8 cellular contexts compared by ENCODE assay signal in the genomic region with DNA sequence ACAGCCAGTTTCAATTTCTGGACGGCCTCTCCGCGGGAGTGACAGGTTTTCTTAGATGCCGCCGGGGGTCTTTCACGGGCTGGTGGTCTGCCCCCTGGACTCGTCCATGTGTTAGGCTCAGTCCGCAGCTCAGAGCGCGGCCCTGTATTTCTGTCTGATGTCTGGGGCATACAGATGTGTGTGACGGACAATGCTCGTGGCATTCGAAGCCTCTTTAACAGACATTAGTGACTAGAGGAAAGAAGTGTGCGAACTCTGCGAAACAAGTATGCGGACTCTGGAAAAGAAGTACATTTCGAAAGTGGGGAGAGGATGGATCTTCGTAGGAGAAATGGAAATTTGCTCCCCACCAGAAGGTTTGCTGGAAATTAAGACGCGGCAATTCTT. TPM values are rescaled to one million over a fixed set of nuclear protein-coding genes. Genes with fewer than 3 reads are reported as not detected.
A peak's percentile ranks its signal among the peaks of the same experiment; 100 is the strongest.
DNase-seq lines count a peak whose midpoint lies in the region; ATAC-seq, FAIRE-seq and TF ChIP-seq lines count a peak whose summit lies in the region.

No MANE protein-coding gene starts in this region.

- peak in 1 of 5 donors; percentile 7 for DNase-seq in CD8-positive, alpha-beta memory T cell
- DNase-seq in LNCaP clone FGC (ENCODE audit: low read depth) (no peak), mammary epithelial cell (no peak), HepG2 (ENCODE audit: low spot score) (no peak), thoracic aorta (ENCODE audit: low spot score) (peak; percentile 18), CD1c-positive myeloid dendritic cell (ENCODE audit: extremely low spot score) (no peak), KG1 (lab: John Stamatoyannopoulos, UW) (no peak)

- H3K4me3 ChIP-seq in CD8-positive, alpha-beta memory T cell (ENCODE audit: low read length), result peak overlapping the region; percentile 93
- H3K4me3 ChIP-seq in LNCaP clone FGC (ENCODE audit: low read depth, low read length), result peak overlapping the region; percentile 80
- H3K4me3 ChIP-seq in mammary epithelial cell (replicated peaks in 1 of 3; ENCODE audit: insufficient read depth in 1 of 3, low read depth in 2 of 3, low read length in 3 of 3), result peak overlapping the region; percentile 83 to 94 (median 85)
- peak overlapping the region; percentile 68 to 88 (median 74) for H3K4me3 ChIP-seq in HepG2 (replicated peaks in 1 of 3; ENCODE audit: insufficient read depth in 1 of 3, low read depth in 2 of 3, low read length in 3 of 3)
- peak overlapping the region; percentile 90 for H3K4me3 ChIP-seq in thoracic aorta

- TF ChIP-seq POLR2A in HepG2 (IDR thresholded peaks at IDR 0.05; ENCODE audit: insufficient read depth in 1 of 2, low read depth in 2 of 2, low read length in 2 of 2), result no peak

- no peaks in the 10 kb centered on the region for H3K36me3 ChIP-seq in CD8-positive, alpha-beta memory T cell (ENCODE audit: insufficient read depth, low read length)
- H3K36me3 ChIP-seq in mammary epithelial cell (ENCODE audit: insufficient read depth, low read length), result no peaks in the 10 kb centered on the region
- no peaks in the 10 kb centered on the region for H3K36me3 ChIP-seq in HepG2 (replicated peaks in 1 of 2; ENCODE audit: control insufficient read depth in 1 of 2, insufficient read depth in 2 of 2, low read length in 2 of 2)
- H3K36me3 ChIP-seq in thoracic aorta, result no peaks in the 10 kb centered on the region

- peak overlapping the region; percentile 87 to 99 (median 96) for H3K4me3 Mint-ChIP-seq in CD8-positive, alpha-beta memory T cell

- H3K9ac ChIP-seq in mammary epithelial cell (ENCODE audit: insufficient read depth, low read length) (peak overlapping the region; percentile 69), HepG2 (ENCODE audit: insufficient read depth, low read depth, low read length) (peak overlapping the region; percentile 25)

- ATAC-seq in HepG2 (no peak), thoracic aorta (ENCODE audit: insufficient number of reproducible peaks, low FRiP score, low read depth) (no peak), HG03159 (IDR thresholded peaks at IDR 0.05; ENCODE audit: unreplicated experiment) (no peak)

- H3K27me3 Mint-ChIP-seq in CD8-positive, alpha-beta memory T cell, result peaks cover 0 to 2% of the 10 kb centered on the region in 2 donors

- TF ChIP-seq RAD21 in HepG2 (CRISPR knock-in tag; IDR thresholded peaks at IDR 0.05), result no peak

- no peak for TF ChIP-seq EP300 in HepG2 (IDR thresholded peaks at IDR 0.05; ENCODE audit: low read depth in 2 of 2, low read length in 2 of 2)
- TF ChIP-seq EP300 in HepG2 (CRISPR knock-in tag; IDR thresholded peaks at IDR 0.05; ENCODE audit: borderline replicate concordance), result no peak

- intact Hi-C loops in mammary epithelial cell (cut with micrococcal nuclease) (loop anchor here (5.0 kb wide), 1 partner anchor 195 kb away; a partner anchor contains a TSS), HepG2 (cut with micrococcal nuclease; ENCODE audit: unreplicated experiment) (loop anchor here (1.0 kb wide), 1 partner anchor 38 kb away; no protein-coding TSS in a partner anchor)

- H3K9me3 Mint-ChIP-seq in CD8-positive, alpha-beta memory T cell, result no peaks in the 10 kb centered on the region

- peak overlapping the region; percentile 55 for H3K27ac ChIP-seq in CD8-positive, alpha-beta memory T cell (ENCODE audit: low read depth, low read length)
- H3K27ac ChIP-seq in mammary epithelial cell (ENCODE audit: insufficient read depth, low read depth, low read length) (peak overlapping the region; percentile 62), HepG2 (ENCODE audit: extremely low read length, insufficient read depth, low read length) (no peak overlapping the region), thoracic aorta (peak overlapping the region; percentile 61 to 95)

- in situ Hi-C loops in mammary epithelial cell (cut with MboI; ENCODE audit: low sequenced_read_pairs in 2 of 2) (no loop called here), HepG2 (cut with HindIII; ENCODE audit: extremely low pct_ligation_motif_present, low pct_unique_long_range_greater_than_20kb) (loop anchor here (5.0 kb wide), 1 partner anchor 40 kb away; no protein-coding TSS in a partner anchor)

- peaks cover 34% of the 10 kb centered on the region for H3K79me2 ChIP-seq in mammary epithelial cell (ENCODE audit: insufficient read depth, low read length)
- peaks cover 24% of the 10 kb centered on the region for H3K79me2 ChIP-seq in HepG2 (ENCODE audit: insufficient read depth, low read length)

- H3K4me1 Mint-ChIP-seq in CD8-positive, alpha-beta memory T cell, result peaks cover 20 to 28% (median 25%) of the 10 kb centered on the region in 3 donors

- H3K27ac Mint-ChIP-seq in CD8-positive, alpha-beta memory T cell, result peak overlapping the region; percentile 58 to 98 (median 92)

- 2% methylated on average over 18 of the region's 20 CpGs for WGBS in mammary epithelial cell (ENCODE audit: low coverage, missing lambda C conversion rate)
- WGBS in HepG2 (ENCODE audit: low lambda C conversion rate), result 2% methylated on average over 20 of the region's 20 CpGs

- H3K9me3 ChIP-seq in CD8-positive, alpha-beta memory T cell (ENCODE audit: low read length), result no peaks in the 10 kb centered on the region
- H3K9me3 ChIP-seq in mammary epithelial cell (replicated peaks; ENCODE audit: insufficient read depth, low read length) (no peaks in the 10 kb centered on the region), HepG2 (ENCODE audit: low read length) (no peaks in the 10 kb centered on the region), thoracic aorta (no peaks in the 10 kb centered on the region)

- H2AFZ ChIP-seq in mammary epithelial cell (ENCODE audit: low read depth, low read length) (peak overlapping the region; percentile 100), HepG2 (ENCODE audit: low read length) (peak overlapping the region; percentile 93)

- dilution Hi-C loops in mammary epithelial cell (cut with HindIII; ENCODE audit: low sequenced_read_pairs), result no loop called here

- POLR2A ChIA-PET in CD8-positive, alpha-beta memory T cell (lab: Charles Lee), result interaction anchor here (0.8 to 1.3 kb wide), 3 partner anchors 196 to 880 kb away, joined by 4 to 11 read pairs (median 5); a partner anchor contains a TSS
- POLR2A ChIA-PET in HepG2 (lab: Yijun Ruan, JAX), result interaction anchor here (1.0 to 1.6 kb wide), 6 partner anchors 11 to 210 kb away, joined by 3 to 15 read pairs (median 6); a partner anchor contains a TSS

- CTCF ChIA-PET in CD8-positive, alpha-beta memory T cell (lab: Charles Lee), result interaction anchor here (1.0 to 2.8 kb wide), 5 partner anchors 10 to 66 kb away, joined by 3 to 10 read pairs (median 4); no protein-coding TSS in a partner anchor
- CTCF ChIA-PET in mammary epithelial cell (lab: Charles Lee; ENCODE audit: low non-redundant PET), result no interaction called here
- CTCF ChIA-PET in HepG2 (lab: Yijun Ruan, JAX; ENCODE audit: low intra/inter-chr PET ratio, low total read pairs), result no interaction called here

- H3K4me2 ChIP-seq in mammary epithelial cell (ENCODE audit: insufficient read depth, low read depth, low read length) (peak overlapping the region; percentile 95), HepG2 (ENCODE audit: low read depth, low read length) (peak overlapping the region; percentile 98)

- TF ChIP-seq CTCF in LNCaP clone FGC (IDR thresholded peaks at IDR 0.05; ENCODE audit: control insufficient read depth, extremely low read depth, insufficient read depth) (no peak), mammary epithelial cell (conservative IDR thresholded peaks at IDR 0.05 in 1 of 2, IDR thresholded peaks at IDR 0.05 in 1 of 2; ENCODE audit: extremely low read depth in 1 of 2, insufficient read depth in 1 of 2, low read depth in 1 of 2, low read length in 2 of 2) (no peak), HepG2 (CRISPR knock-in tag; IDR thresholded peaks at IDR 0.05) (no peak), thoracic aorta (IDR thresholded peaks at IDR 0.05) (no peak)

- no peaks in the 10 kb centered on the region for H4K20me1 ChIP-seq in mammary epithelial cell (ENCODE audit: insufficient read depth, low read length)
- H4K20me1 ChIP-seq in HepG2 (ENCODE audit: insufficient read depth, low read length), result no peaks in the 10 kb centered on the region

- FAIRE-seq in HepG2 (lab: Jason Lieb, UNC), result no peak

- peaks cover 6% of the 10 kb centered on the region for H3K4me1 ChIP-seq in CD8-positive, alpha-beta memory T cell (ENCODE audit: insufficient read depth, low read length)
- H3K4me1 ChIP-seq in mammary epithelial cell (ENCODE audit: insufficient read depth, low read length) (peaks cover 4% of the 10 kb centered on the region), HepG2 (ENCODE audit: insufficient read depth, low read length) (peaks cover 28% of the 10 kb centered on the region), thoracic aorta (ENCODE audit: control insufficient read depth in 1 of 2, low read depth in 2 of 2) (peaks cover 0 to 17% of the 10 kb centered on the region in 2 donors)

- no TSS peak for BruUV-seq in mammary epithelial cell (replicated peaks; lab: Mats Ljungman, UMichigan)
- no TSS peak for BruUV-seq in HepG2 (replicated peaks; lab: Mats Ljungman, UMichigan)

- no peaks in the 10 kb centered on the region for H3K27me3 ChIP-seq in CD8-positive, alpha-beta memory T cell (ENCODE audit: insufficient read depth, low read length, poor library complexity, severe bottlenecking)
- no peaks in the 10 kb centered on the region for H3K27me3 ChIP-seq in mammary epithelial cell (ENCODE audit: insufficient read depth, low read length)
- no peaks in the 10 kb centered on the region; a peak in 1 of 5 replicates for H3K27me3 ChIP-seq in HepG2 (ENCODE audit: control insufficient read depth in 1 of 2, insufficient read depth in 2 of 2, low read length in 2 of 2)
- H3K27me3 ChIP-seq in thoracic aorta (replicated peaks; ENCODE audit: insufficient read depth), result no peaks in the 10 kb centered on the region

- peaks cover 0 to 12% (median 0%) of the 10 kb centered on the region in 3 donors for H3K36me3 Mint-ChIP-seq in CD8-positive, alpha-beta memory T cell

RNA-seq across cellular contexts. Expression of a gene that starts 0.8 kb away (rescaled TPM):
- 10 to 100 TPM; 24.6 to 27.0 TPM for total RNA-seq in CD8-positive, alpha-beta memory T cell
- polyA plus RNA-seq in CD8-positive, alpha-beta memory T cell, result 10.3 TPM
- 10 to 100 TPM; 43.5 to 66.5 TPM for total RNA-seq in mammary epithelial cell
- polyA plus RNA-seq in mammary epithelial cell, result 40.7 TPM
- polyA minus RNA-seq in mammary epithelial cell, result 173 TPM
- 27.9 and 30.4 TPM in 2 replicates for total RNA-seq in HepG2 (2016; rRNA removed; fragmentation: Illumina TruSeq; extraction: Trizol)
- 110 and 115 TPM in 2 replicates for total RNA-seq in HepG2 (2016; cell fraction: cytosol; rRNA removed; fragmentation: Illumina TruSeq; extraction: Trizol; ENCODE audit: low read depth)
- 30.0 and 37.0 TPM in 2 replicates for total RNA-seq in HepG2 (2016; cell fraction: insoluble cytoplasmic fraction; rRNA removed; fragmentation: Illumina TruSeq; extraction: Trizol)
- 25.1 and 25.2 TPM in 2 replicates for total RNA-seq in HepG2 (2016; cell fraction: membrane; rRNA removed; fragmentation: Illumina TruSeq; extraction: Trizol)
- total RNA-seq in HepG2 (2016; cell fraction: nucleus; rRNA removed; fragmentation: Illumina TruSeq; extraction: Trizol), result 46.0 and 48.0 TPM in 2 replicates
- 42.0 and 44.4 TPM in 2 replicates for polyA plus RNA-seq in HepG2 (2011; rRNA removed)
- 15.7 and 17.4 TPM in 2 replicates for polyA plus RNA-seq in HepG2 (2011; cell fraction: cytosol; rRNA removed)
- 121 and 123 TPM in 2 replicates for polyA plus RNA-seq in HepG2 (2011; cell fraction: nucleus; rRNA removed)
- 23.0 and 28.3 TPM in 2 replicates for polyA plus RNA-seq in HepG2 (2012)
- polyA plus RNA-seq in HepG2 (2016; cell fraction: cytosol; fragmentation: Illumina TruSeq; extraction: Trizol; ENCODE audit: low read depth), result 1.8 and 2.0 TPM in 2 replicates
- polyA plus RNA-seq in HepG2 (2016; cell fraction: insoluble cytoplasmic fraction; fragmentation: Illumina TruSeq; extraction: Trizol; ENCODE audit: low read depth), result 23.2 and 25.2 TPM in 2 replicates
- polyA plus RNA-seq in HepG2 (2016; cell fraction: membrane; fragmentation: Illumina TruSeq; extraction: Trizol; ENCODE audit: low read depth), result 4.7 and 5.3 TPM in 2 replicates
- polyA plus RNA-seq in HepG2 (2016; cell fraction: nucleus; fragmentation: Illumina TruSeq; extraction: Trizol; ENCODE audit: insufficient read depth, low read depth), result 66.6 and 68.6 TPM in 2 replicates
- polyA minus RNA-seq in HepG2 (2011; rRNA and poly(A)+ RNA removed; ENCODE audit: low replicate concordance), result 62.2 and 76.8 TPM in 2 replicates
- polyA minus RNA-seq in HepG2 (2011; cell fraction: cytosol; rRNA and poly(A)+ RNA removed), result 23.4 and 26.8 TPM in 2 replicates
- 136 and 138 TPM in 2 replicates for polyA minus RNA-seq in HepG2 (2011; cell fraction: nucleus; rRNA and poly(A)+ RNA removed)
- total RNA-seq in thoracic aorta, result 10 to 100 TPM; 30.3 to 53.8 TPM
